Comparison of ENCODE assay signal across 12 cellular contexts in the genomic region with DNA sequence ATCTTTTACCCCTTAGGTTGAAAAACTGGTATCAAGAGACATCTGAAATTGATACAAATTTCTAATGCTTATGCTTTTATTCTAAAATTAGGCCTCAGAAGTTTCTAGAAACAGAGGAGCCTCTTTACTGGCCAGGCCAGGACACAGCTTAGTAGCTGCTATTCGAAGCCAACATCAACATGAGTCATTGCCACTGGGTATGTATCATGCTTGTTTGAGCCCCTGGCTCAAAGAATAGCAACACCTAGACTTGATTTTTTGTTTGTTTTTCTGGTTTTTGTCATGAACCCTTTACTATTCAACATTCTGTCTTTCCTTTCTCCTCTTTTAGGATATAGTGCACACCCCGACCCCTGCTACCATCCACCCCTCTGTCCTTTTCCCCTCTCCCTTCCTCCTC.
DNase-seq lines count a peak whose midpoint lies in the region; ATAC-seq, FAIRE-seq and TF ChIP-seq lines count a peak whose summit lies in the region.
"Had no signal": no experiment of that assay in that cellular context is flagged by ENCODE, and none has a peak within 500 bp of the region (broad histone marks: within the 10 kb centered on the region; RNA-seq: fewer than 3 reads in every experiment).

No MANE protein-coding gene starts in this region.

- H3K27me3 ChIP-seq in BJ (ENCODE audit: control insufficient read depth, insufficient read depth, low read length) (peaks cover 8% of the 10 kb centered on the region), HepG2 (ENCODE audit: control insufficient read depth in 1 of 2, insufficient read depth in 2 of 2, low read length in 2 of 2) (no peaks in the 10 kb centered on the region)
- H3K27me3 ChIP-seq: BLaER1 treated with 17β-estradiol and CSF1 and Interleukin-3, amounts not matched to agents 10 nM and 100 nM had no signal

- no peak overlapping the region for H2AFZ ChIP-seq in HepG2 (ENCODE audit: low read length)

- H4K20me1 ChIP-seq in HepG2 (ENCODE audit: insufficient read depth, low read length), result no peaks in the 10 kb centered on the region
- H4K20me1 ChIP-seq: BLaER1 treated with 17β-estradiol and CSF1 and Interleukin-3, amounts not matched to agents 10 nM and 100 nM had no signal

- in situ Hi-C loops in HepG2 (cut with HindIII; ENCODE audit: extremely low pct_ligation_motif_present, low pct_unique_long_range_greater_than_20kb), result no loop called here

- POLR2A ChIA-PET in BJ (lab: Charles Lee) (no interaction called here), HepG2 (lab: Yijun Ruan, JAX) (no interaction called here)

- H3K4me3 ChIP-seq in BJ (ENCODE audit: low read depth, low read length), result no peak overlapping the region
- no peak overlapping the region for H3K4me3 ChIP-seq in HepG2 (replicated peaks in 1 of 3; ENCODE audit: insufficient read depth in 1 of 3, low read depth in 2 of 3, low read length in 3 of 3)
- H3K4me3 ChIP-seq: BLaER1 treated with 17β-estradiol and CSF1 and Interleukin-3, amounts not matched to agents 10 nM and 100 nM had no signal

- H3K9me3 ChIP-seq in HepG2 (ENCODE audit: low read length), result no peaks in the 10 kb centered on the region

- H3K27ac ChIP-seq in HepG2 (ENCODE audit: extremely low read length, insufficient read depth, low read length), result no peak overlapping the region
- H3K27ac ChIP-seq: BLaER1 treated with 17β-estradiol and CSF1 and Interleukin-3, amounts not matched to agents 10 nM and 100 nM; KMS-11 had no signal

- no peak overlapping the region for H3K4me2 ChIP-seq in HepG2 (ENCODE audit: low read depth, low read length)
- H3K4me2 ChIP-seq: BLaER1 treated with 17β-estradiol and CSF1 and Interleukin-3, amounts not matched to agents 10 nM and 100 nM; KMS-11 had no signal

- intact Hi-C loops in HepG2 (cut with micrococcal nuclease; ENCODE audit: unreplicated experiment), result no loop called here

- H3K79me2 ChIP-seq in HepG2 (ENCODE audit: insufficient read depth, low read length), result no peaks in the 10 kb centered on the region

- H3K9ac ChIP-seq in HepG2 (ENCODE audit: insufficient read depth, low read depth, low read length), result no peak overlapping the region
- H3K9ac ChIP-seq: BLaER1 treated with 17β-estradiol and CSF1 and Interleukin-3, amounts not matched to agents 10 nM and 100 nM; KMS-11 had no signal

- BruUV-seq in HepG2 (replicated peaks; lab: Mats Ljungman, UMichigan), result no TSS peak

- TF ChIP-seq EP300 in HepG2 (IDR thresholded peaks at IDR 0.05; ENCODE audit: low read depth in 2 of 2, low read length in 2 of 2) (no peak), HepG2 (CRISPR knock-in tag; IDR thresholded peaks at IDR 0.05; ENCODE audit: borderline replicate concordance) (no peak)

- 66% methylated on average over 2 of the region's 2 CpGs for whole genome bisulfite sequencing in HepG2 (ENCODE audit: low lambda C conversion rate)

- peaks cover 55% of the 10 kb centered on the region for H3K4me1 ChIP-seq in HepG2 (ENCODE audit: insufficient read depth, low read length)

- no peak for FAIRE-seq in HepG2 (lab: Jason Lieb, UNC)

- no peak for TF ChIP-seq RAD21 in HepG2 (CRISPR knock-in tag; IDR thresholded peaks at IDR 0.05)

- peak; percentile 24; the same call in 1 of the 3 replicates for ATAC-seq in HepG2
- ATAC-seq in GM19455 (IDR thresholded peaks at IDR 0.05; ENCODE audit: unreplicated experiment), result no peak

- no peak for TF ChIP-seq POLR2A in HepG2 (IDR thresholded peaks at IDR 0.05; ENCODE audit: insufficient read depth in 1 of 2, low read depth in 2 of 2, low read length in 2 of 2)

- no peak for TF ChIP-seq CTCF in BJ (IDR thresholded peaks at IDR 0.05; ENCODE audit: insufficient read depth, low read depth, low read length)
- TF ChIP-seq CTCF in HepG2 (CRISPR knock-in tag; IDR thresholded peaks at IDR 0.05), result no peak

- CTCF ChIA-PET in BJ (lab: Yijun Ruan, JAX) (interaction anchor here (0.8 kb wide), 1 partner anchor 614 kb away, joined by 3 read pairs; no protein-coding TSS in a partner anchor), HepG2 (lab: Yijun Ruan, JAX; ENCODE audit: low intra/inter-chr PET ratio, low total read pairs) (no interaction called here)

- H3K36me3 ChIP-seq in BJ (ENCODE audit: control insufficient read depth, insufficient read depth, low read length), result no peaks in the 10 kb centered on the region
- no peaks in the 10 kb centered on the region for H3K36me3 ChIP-seq in HepG2 (replicated peaks in 1 of 2; ENCODE audit: control insufficient read depth in 1 of 2, insufficient read depth in 2 of 2, low read length in 2 of 2)

- DNase-seq in BJ (ENCODE audit: low read depth) (peak; percentile 14), NCI-H226 (peak; percentile 63), dedifferentiated amniotic fluid mesenchymal stem cell (ENCODE audit: extremely low spot score) (peak; percentile 25), HepG2 (ENCODE audit: low spot score) (peak; percentile 28), NCI-H510A (lab: John Stamatoyannopoulos, UW) (no peak), cortex of kidney (lab: John Stamatoyannopoulos, UW) (no peak), islet precursor cell (no peak)
- DNase-seq: activated CD8-positive, alpha-beta memory T cell treated with anti-CD3 and anti-CD28 coated beads, Interleukin-2, amount 50 U/mL, for 4 hours; stimulated activated CD4-positive, alpha-beta T cell treated with anti-CD3 and anti-CD28 coated beads, Interleukin-1b, Interleukin-23, amount 100 ng/mL, for 48 hours had no signal

TF ChIP-seq in HepG2, 621 proteins besides CTCF, POLR2A, EP300 and RAD21:
- TF ChIP-seq NFIC (IDR thresholded peaks at IDR 0.05; ENCODE audit: low read length), result no peak
- no peak for TF ChIP-seq ZFP82 (CRISPR knock-in tag; IDR thresholded peaks at IDR 0.05; ENCODE audit: borderline replicate concordance)
- TF ChIP-seq ZNF644 (CRISPR knock-in tag; IDR thresholded peaks at IDR 0.05; ENCODE audit: low read depth), result peak; percentile 27; the same call in 1 of the 2 replicates
- TF ChIP-seq, protein P1, sequence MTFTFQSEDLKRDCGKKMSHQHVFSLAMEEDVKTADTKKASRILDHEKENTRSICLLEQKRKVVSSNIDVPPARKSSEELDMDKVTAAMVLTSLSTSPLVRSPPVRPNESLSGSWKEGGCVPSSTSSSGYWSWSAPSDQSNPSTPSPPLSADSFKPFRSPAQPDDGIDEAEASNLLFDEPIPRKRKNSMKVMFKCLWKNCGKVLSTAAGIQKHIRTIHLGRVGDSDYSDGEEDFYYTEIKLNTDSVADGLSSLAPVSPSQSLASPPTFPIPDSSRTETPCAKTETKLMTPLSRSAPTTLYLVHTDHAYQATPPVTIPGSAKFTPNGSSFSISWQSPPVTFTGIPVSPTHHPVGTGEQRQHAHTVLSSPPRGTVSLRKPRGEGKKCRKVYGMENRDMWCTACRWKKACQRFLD (CRISPR knock-in tag; IDR thresholded peaks at IDR 0.05; ENCODE audit: borderline replicate concordance), result no peak
- TF ChIP-seq ATF5 (CRISPR knock-in tag; IDR thresholded peaks at IDR 0.05; ENCODE audit: low read depth), result no peak
- peak; percentile 74 for TF ChIP-seq FOSL2 (CRISPR knock-in tag; IDR thresholded peaks at IDR 0.05)
- 0 out of 2 replicates have a peak, but pooled peaks have one; percentile 21 for TF ChIP-seq MAX (IDR thresholded peaks at IDR 0.05)

Comparison
In these comparisons a context has a peak if more than half of its experiments do, and no peak if none do; other contexts are left out.
1. DNase-seq: peak in BJ (single experiment), NCI-H226 (single experiment), dedifferentiated amniotic fluid mesenchymal stem cell (single experiment) and HepG2 (single experiment); none in NCI-H510A (single experiment), cortex of kidney (single experiment) and islet precursor cell (single experiment).